ENCODE assay signal across 22 cellular contexts in genomic region chr3:169535584-169535983, GRCh38.
"Had no signal": no experiment of that assay in that cellular context is flagged by ENCODE, and none has a peak within 500 bp of the region (broad histone marks: within the 10 kb centered on the region; RNA-seq: fewer than 3 reads in every experiment).

No MANE protein-coding gene starts in this region.

- ATAC-seq: foreskin keratinocyte, gastrocnemius medialis, heart right ventricle, left cardiac atrium, left ventricle myocardium superior had no signal

- H3K27ac ChIP-seq: coronary artery, dorsolateral prefrontal cortex, esophagus muscularis mucosa, foreskin keratinocyte, gastrocnemius medialis, heart right ventricle, left lung, lower lobe of right lung had no signal

- H3K9me3 Mint-ChIP-seq: mesothelial cell of epicardium had no signal

- H3K9me3 ChIP-seq: esophagus muscularis mucosa, gastrocnemius medialis, heart right ventricle, left lung, lower lobe of right lung had no signal

- H3K27ac Mint-ChIP-seq: mesothelial cell of epicardium had no signal

- FAIRE-seq: colon, endothelial cell of umbilical vein, islet of Langerhans, keratinocyte had no signal

- DNase-seq: dermis blood vessel endothelial cell; dorsolateral prefrontal cortex; effector CD4-positive, alpha-beta T cell; effector memory CD4-positive, alpha-beta T cell; foreskin keratinocyte; gastrocnemius medialis; glutamatergic neuron; head of caudate nucleus; heart right ventricle; hippocampal formation; left cardiac atrium; left lung; left ventricle myocardium superior; lower lobe of right lung; mesenchymal stem cell had no signal

- H3K4me1 ChIP-seq: esophagus muscularis mucosa, foreskin keratinocyte, gastrocnemius medialis, left lung, lower lobe of right lung had no signal

- H3K4me3 Mint-ChIP-seq: mesothelial cell of epicardium had no signal

- H3K27me3 ChIP-seq: esophagus muscularis mucosa, foreskin keratinocyte, gastrocnemius medialis, heart right ventricle, left lung had no signal

- H3K36me3 Mint-ChIP-seq: mesothelial cell of epicardium had no signal

- H3K36me3 ChIP-seq: esophagus muscularis mucosa, gastrocnemius medialis, heart right ventricle, left lung, lower lobe of right lung had no signal

- H3K4me3 ChIP-seq: coronary artery, dorsolateral prefrontal cortex, esophagus muscularis mucosa, gastrocnemius medialis, heart right ventricle, left lung, lower lobe of right lung had no signal
